In the genomic region with DNA sequence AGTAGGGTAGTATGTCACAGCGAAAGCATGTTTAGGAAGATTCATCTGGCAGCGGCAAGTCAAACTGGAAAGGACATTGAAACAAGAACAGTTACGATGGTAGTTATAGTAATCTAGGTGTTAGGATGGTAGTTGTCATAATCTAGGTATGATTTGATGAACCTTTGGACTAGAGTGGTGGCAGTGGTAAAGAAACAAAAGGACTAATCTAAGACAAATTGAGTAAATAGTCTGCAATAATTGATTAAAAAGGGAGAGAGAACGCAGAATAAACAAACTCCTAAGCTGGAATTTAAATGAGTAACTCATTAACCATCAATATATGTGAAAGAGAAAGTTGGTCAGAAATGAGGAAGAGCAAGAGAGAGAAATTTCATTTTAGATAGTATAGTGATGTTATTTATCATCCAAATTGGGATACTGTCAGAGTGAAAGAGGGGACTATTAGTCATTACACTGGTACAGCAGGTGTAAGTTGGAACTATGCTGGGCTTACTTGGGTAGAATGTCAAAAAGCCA, we compare ENCODE assay signal across 1 cellular context.
TF ChIP-seq lines count a peak whose summit lies in the region.

No MANE protein-coding gene starts in this region.

TF ChIP-seq in GM12878, 131 proteins besides CTCF, POLR2A, EP300 and RAD21 (continued from another document and continues in another):
- TF ChIP-seq ZBTB4 (CRISPR knock-in tag; IDR thresholded peaks at IDR 0.05): no peak
- no peak for TF ChIP-seq HDAC2 (IDR thresholded peaks at IDR 0.05)
- TF ChIP-seq CREB1 (IDR thresholded peaks at IDR 0.05; ENCODE audit: low read depth): 0 out of 2 replicates have a peak, but pooled peaks have one; percentile 4
- no peak for TF ChIP-seq HCFC1 (IDR thresholded peaks at IDR 0.05; ENCODE audit: low read length)
- peak; percentile 57; the same call in 1 of the 2 replicates for TF ChIP-seq GABPA (IDR thresholded peaks at IDR 0.05; ENCODE audit: low read depth)
- no peak for TF ChIP-seq NR2C1 (IDR thresholded peaks at IDR 0.05)
- TF ChIP-seq POU2F2 (IDR thresholded peaks at IDR 0.05; ENCODE audit: borderline replicate concordance, low read depth, low read length): no peak
- no peak for TF ChIP-seq SIN3A (IDR thresholded peaks at IDR 0.05; ENCODE audit: low read depth, low read length)
- peak; percentile 78 for TF ChIP-seq CREM (IDR thresholded peaks at IDR 0.05; ENCODE audit: low read depth)
- TF ChIP-seq MYC (IDR thresholded peaks at IDR 0.05; ENCODE audit: insufficient read depth, insufficient read length, insufficient replicate concordance, low read length, severe bottlenecking): no peak
- TF ChIP-seq EZH2 (IDR thresholded peaks at IDR 0.05; ENCODE audit: borderline replicate concordance, control insufficient read depth, low read depth, low read length): no peak
- TF ChIP-seq POLR2AphosphoS2 (IDR thresholded peaks at IDR 0.05; ENCODE audit: low read depth, low read length): no peak
- TF ChIP-seq HDGF (IDR thresholded peaks at IDR 0.05): no peak
- TF ChIP-seq TCF12 (IDR thresholded peaks at IDR 0.05; ENCODE audit: low read depth, low read length): peak; percentile 88
- TF ChIP-seq, protein P1, sequence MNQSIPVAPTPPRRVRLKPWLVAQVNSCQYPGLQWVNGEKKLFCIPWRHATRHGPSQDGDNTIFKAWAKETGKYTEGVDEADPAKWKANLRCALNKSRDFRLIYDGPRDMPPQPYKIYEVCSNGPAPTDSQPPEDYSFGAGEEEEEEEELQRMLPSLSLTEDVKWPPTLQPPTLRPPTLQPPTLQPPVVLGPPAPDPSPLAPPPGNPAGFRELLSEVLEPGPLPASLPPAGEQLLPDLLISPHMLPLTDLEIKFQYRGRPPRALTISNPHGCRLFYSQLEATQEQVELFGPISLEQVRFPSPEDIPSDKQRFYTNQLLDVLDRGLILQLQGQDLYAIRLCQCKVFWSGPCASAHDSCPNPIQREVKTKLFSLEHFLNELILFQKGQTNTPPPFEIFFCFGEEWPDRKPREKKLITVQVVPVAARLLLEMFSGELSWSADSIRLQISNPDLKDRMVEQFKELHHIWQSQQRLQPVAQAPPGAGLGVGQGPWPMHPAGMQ (IDR thresholded peaks at IDR 0.05; ENCODE audit: borderline replicate concordance): no peak
- no peak for TF ChIP-seq ZZZ3 (IDR thresholded peaks at IDR 0.05; ENCODE audit: control insufficient read depth, insufficient read length, low read depth)
- no peak for TF ChIP-seq TARDBP (IDR thresholded peaks at IDR 0.05; ENCODE audit: borderline replicate concordance)
- TF ChIP-seq NR2C2 (IDR thresholded peaks at IDR 0.05; ENCODE audit: borderline replicate concordance, control insufficient read depth, insufficient read length, low read depth): no peak
- TF ChIP-seq, protein P2, sequence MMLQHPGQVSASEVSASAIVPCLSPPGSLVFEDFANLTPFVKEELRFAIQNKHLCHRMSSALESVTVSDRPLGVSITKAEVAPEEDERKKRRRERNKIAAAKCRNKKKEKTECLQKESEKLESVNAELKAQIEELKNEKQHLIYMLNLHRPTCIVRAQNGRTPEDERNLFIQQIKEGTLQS (IDR thresholded peaks at IDR 0.05; ENCODE audit: borderline replicate concordance, extremely low read depth, low read depth, low read length): no peak
- TF ChIP-seq FOXM1 (IDR thresholded peaks at IDR 0.05; ENCODE audit: low read depth, low read length): peak; percentile 88; the same call in 1 of the 2 replicates
- peak; percentile 75; the same call in 1 of the 2 replicates for TF ChIP-seq BACH1 (IDR thresholded peaks at IDR 0.05; ENCODE audit: borderline replicate concordance)
- TF ChIP-seq, protein P3, sequence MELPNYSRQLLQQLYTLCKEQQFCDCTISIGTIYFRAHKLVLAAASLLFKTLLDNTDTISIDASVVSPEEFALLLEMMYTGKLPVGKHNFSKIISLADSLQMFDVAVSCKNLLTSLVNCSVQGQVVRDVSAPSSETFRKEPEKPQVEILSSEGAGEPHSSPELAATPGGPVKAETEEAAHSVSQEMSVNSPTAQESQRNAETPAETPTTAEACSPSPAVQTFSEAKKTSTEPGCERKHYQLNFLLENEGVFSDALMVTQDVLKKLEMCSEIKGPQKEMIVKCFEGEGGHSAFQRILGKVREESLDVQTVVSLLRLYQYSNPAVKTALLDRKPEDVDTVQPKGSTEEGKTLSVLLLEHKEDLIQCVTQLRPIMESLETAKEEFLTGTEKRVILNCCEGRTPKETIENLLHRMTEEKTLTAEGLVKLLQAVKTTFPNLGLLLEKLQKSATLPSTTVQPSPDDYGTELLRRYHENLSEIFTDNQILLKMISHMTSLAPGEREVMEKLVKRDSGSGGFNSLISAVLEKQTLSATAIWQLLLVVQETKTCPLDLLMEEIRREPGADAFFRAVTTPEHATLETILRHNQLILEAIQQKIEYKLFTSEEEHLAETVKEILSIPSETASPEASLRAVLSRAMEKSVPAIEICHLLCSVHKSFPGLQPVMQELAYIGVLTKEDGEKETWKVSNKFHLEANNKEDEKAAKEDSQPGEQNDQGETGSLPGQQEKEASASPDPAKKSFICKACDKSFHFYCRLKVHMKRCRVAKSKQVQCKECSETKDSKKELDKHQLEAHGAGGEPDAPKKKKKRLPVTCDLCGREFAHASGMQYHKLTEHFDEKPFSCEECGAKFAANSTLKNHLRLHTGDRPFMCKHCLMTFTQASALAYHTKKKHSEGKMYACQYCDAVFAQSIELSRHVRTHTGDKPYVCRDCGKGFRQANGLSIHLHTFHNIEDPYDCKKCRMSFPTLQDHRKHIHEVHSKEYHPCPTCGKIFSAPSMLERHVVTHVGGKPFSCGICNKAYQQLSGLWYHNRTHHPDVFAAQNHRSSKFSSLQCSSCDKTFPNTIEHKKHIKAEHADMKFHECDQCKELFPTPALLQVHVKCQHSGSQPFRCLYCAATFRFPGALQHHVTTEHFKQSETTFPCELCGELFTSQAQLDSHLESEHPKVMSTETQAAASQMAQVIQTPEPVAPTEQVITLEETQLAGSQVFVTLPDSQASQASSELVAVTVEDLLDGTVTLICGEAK (IDR thresholded peaks at IDR 0.05; ENCODE audit: borderline replicate concordance): no peak
- no peak for TF ChIP-seq CEBPZ (IDR thresholded peaks at IDR 0.05; ENCODE audit: low read depth, low read length)
- no peak for TF ChIP-seq TAF1 (IDR thresholded peaks at IDR 0.05; ENCODE audit: borderline replicate concordance, low read depth, low read length)
- TF ChIP-seq IKZF1 (conservative IDR thresholded peaks at IDR 0.05): peak; percentile 73
- no peak for TF ChIP-seq LARP7 (IDR thresholded peaks at IDR 0.05)
- no peak for TF ChIP-seq NKRF (conservative IDR thresholded peaks at IDR 0.05)
- no peak for TF ChIP-seq SP1 (IDR thresholded peaks at IDR 0.05; ENCODE audit: low read depth, low read length)
- no peak for TF ChIP-seq ZNF384 (IDR thresholded peaks at IDR 0.05; ENCODE audit: borderline replicate concordance, low read depth, low read length)
- TF ChIP-seq BMI1 (IDR thresholded peaks at IDR 0.05; ENCODE audit: borderline replicate concordance): peak; percentile 82; the same call in 1 of the 2 replicates
- no peak for TF ChIP-seq REST (IDR thresholded peaks at IDR 0.05; ENCODE audit: low read depth, low read length)
- no peak for TF ChIP-seq WRNIP1 (IDR thresholded peaks at IDR 0.05; ENCODE audit: borderline replicate concordance, low read depth, low read length)
- TF ChIP-seq, protein P4, sequence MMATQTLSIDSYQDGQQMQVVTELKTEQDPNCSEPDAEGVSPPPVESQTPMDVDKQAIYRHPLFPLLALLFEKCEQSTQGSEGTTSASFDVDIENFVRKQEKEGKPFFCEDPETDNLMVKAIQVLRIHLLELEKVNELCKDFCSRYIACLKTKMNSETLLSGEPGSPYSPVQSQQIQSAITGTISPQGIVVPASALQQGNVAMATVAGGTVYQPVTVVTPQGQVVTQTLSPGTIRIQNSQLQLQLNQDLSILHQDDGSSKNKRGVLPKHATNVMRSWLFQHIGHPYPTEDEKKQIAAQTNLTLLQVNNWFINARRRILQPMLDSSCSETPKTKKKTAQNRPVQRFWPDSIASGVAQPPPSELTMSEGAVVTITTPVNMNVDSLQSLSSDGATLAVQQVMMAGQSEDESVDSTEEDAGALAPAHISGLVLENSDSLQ (IDR thresholded peaks at IDR 0.05): peak; percentile 72
- 0 out of 2 replicates have a peak, but pooled peaks have one; percentile 52 for TF ChIP-seq MTA3 (IDR thresholded peaks at IDR 0.05; ENCODE audit: borderline replicate concordance, low read length)
- TF ChIP-seq CHD1 (IDR thresholded peaks at IDR 0.05; ENCODE audit: low read depth, low read length): no peak
